8 cellular contexts compared by ENCODE assay signal in genomic region chr16:85010931-85011845, GRCh38. TPM values are rescaled to one million over a fixed set of nuclear protein-coding genes. Genes with fewer than 3 reads are reported as not detected.
A peak's percentile ranks its signal among the peaks of the same experiment; 100 is the strongest.
DNase-seq lines count a peak whose midpoint lies in the region; ATAC-seq and TF ChIP-seq lines count a peak whose summit lies in the region.

Gene ZDHHC7, minus strand, starts transcription at chr16:85011535. Its CDS starts 20,917 bp downstream, at chr16:84990618.

- peak within 1 kb of the TSS; percentile 97 for H3K4me3 Mint-ChIP-seq in neural progenitor cell

- no peaks in the 10 kb centered on the region for H3F3A ChIP-seq in DOHH2 (ENCODE audit: control insufficient read depth, insufficient read depth)
- H3F3A ChIP-seq in neural progenitor cell (ENCODE audit: low read depth), result peaks cover 9% of the 10 kb centered on the region

- H3K4me1 ChIP-seq in DOHH2 (ENCODE audit: control insufficient read depth, low read length) (peaks cover 12% of the 10 kb centered on the region), KMS-11 (ENCODE audit: low read depth, poor library complexity, severe bottlenecking) (peaks cover 13% of the 10 kb centered on the region), neural progenitor cell (peaks cover 6% of the 10 kb centered on the region)

- DNase-seq in SIG-M5 (lab: John Stamatoyannopoulos, UW) (peak; percentile 17), activated gamma-delta T cell (lab: John Stamatoyannopoulos, UW) (peak; percentile 77), fibroblast of villous mesenchyme (ENCODE audit: low read depth) (peak; percentile 87), neural progenitor cell (ENCODE audit: low spot score) (peak; percentile 94), stromal cell of bone marrow (ENCODE audit: low read depth) (peak; percentile 72)

- peaks cover 5% of the 10 kb centered on the region; the same call in 1 of the 2 replicates for H3K27me3 ChIP-seq in DOHH2 (ENCODE audit: control insufficient read depth, low read length)
- no peaks in the 10 kb centered on the region for H3K27me3 ChIP-seq in KMS-11 (ENCODE audit: insufficient read depth, low read depth)
- no peaks in the 10 kb centered on the region for H3K27me3 ChIP-seq in neural progenitor cell

- H3K9ac ChIP-seq in KMS-11 (peak within 1 kb of the TSS; percentile 79), neural progenitor cell (peak within 1 kb of the TSS; percentile 81)

- peaks cover 20% of the 10 kb centered on the region for H3K4me1 Mint-ChIP-seq in neural progenitor cell

- H4K20me1 ChIP-seq in DOHH2 (ENCODE audit: control insufficient read depth, insufficient read depth, low read depth, low read length) (no peaks in the 10 kb centered on the region), KMS-11 (ENCODE audit: insufficient read depth) (no peaks in the 10 kb centered on the region), neural progenitor cell (ENCODE audit: low read depth) (peaks cover 37% of the 10 kb centered on the region)

- TF ChIP-seq CTCF in DOHH2 (IDR thresholded peaks at IDR 0.05; ENCODE audit: low read depth, low read length, poor library complexity, severe bottlenecking) (no peak), KMS-11 (conservative IDR thresholded peaks at IDR 0.05; ENCODE audit: low read depth, low read length) (no peak), fibroblast of villous mesenchyme (IDR thresholded peaks at IDR 0.05; ENCODE audit: insufficient read depth, low read depth, low read length) (no peak), neural progenitor cell (IDR thresholded peaks at IDR 0.05) (peak; percentile 20)

- H3K36me3 ChIP-seq in DOHH2 (ENCODE audit: control insufficient read depth, low read length) (peaks cover 4% of the 10 kb centered on the region; the same call in 1 of the 2 replicates), KMS-11 (ENCODE audit: insufficient read depth) (no peaks in the 10 kb centered on the region), neural progenitor cell (no peaks in the 10 kb centered on the region)

- H3K9me3 ChIP-seq in DOHH2 (ENCODE audit: control insufficient read depth, insufficient read depth, low read length), result no peaks in the 10 kb centered on the region
- no peaks in the 10 kb centered on the region for H3K9me3 ChIP-seq in neural progenitor cell (ENCODE audit: low read depth)

- no peaks in the 10 kb centered on the region for H3K9me3 Mint-ChIP-seq in neural progenitor cell

- peaks cover 47% of the 10 kb centered on the region for H3K79me2 ChIP-seq in DOHH2 (ENCODE audit: control insufficient read depth, low read length)
- H3K79me2 ChIP-seq in KMS-11 (ENCODE audit: insufficient read depth, low read depth), result peaks cover 39% of the 10 kb centered on the region; the same call in 1 of the 2 replicates
- H3K79me2 ChIP-seq in neural progenitor cell (ENCODE audit: low read depth), result peaks cover 49% of the 10 kb centered on the region

- H3K27ac Mint-ChIP-seq in neural progenitor cell, result peak within 1 kb of the TSS; percentile 96

- H3K27me3 Mint-ChIP-seq in neural progenitor cell (ENCODE audit: insufficient read depth, low read depth), result peaks cover 3% of the 10 kb centered on the region

- H3K36me3 Mint-ChIP-seq in neural progenitor cell, result no peaks in the 10 kb centered on the region

- H3K4me3 ChIP-seq in DOHH2 (ENCODE audit: low read length), result peak within 1 kb of the TSS; percentile 91
- H3K4me3 ChIP-seq in KMS-11 (IDR thresholded peaks at IDR 0.05; ENCODE audit: insufficient read depth, low read depth, low read length), result no peak within 1 kb of the TSS
- peak within 1 kb of the TSS; percentile 96 for H3K4me3 ChIP-seq in fibroblast of villous mesenchyme (ENCODE audit: low read depth, low read length)
- H3K4me3 ChIP-seq in neural progenitor cell, result peak within 1 kb of the TSS; percentile 77

- H3K4me2 ChIP-seq in DOHH2 (ENCODE audit: low read length) (peak within 1 kb of the TSS; percentile 86), KMS-11 (peak within 1 kb of the TSS; percentile 95), neural progenitor cell (peak within 1 kb of the TSS; percentile 92)

- H3K27ac ChIP-seq in DOHH2 (ENCODE audit: low read depth, low read length) (peak within 1 kb of the TSS; percentile 83), KMS-11 (peak within 1 kb of the TSS; percentile 81), neural progenitor cell (peak within 1 kb of the TSS; percentile 79)

- no peaks in the 10 kb centered on the region for H3K9me2 ChIP-seq in DOHH2 (replicated peaks; ENCODE audit: control insufficient read depth, low read length)

- H2AFZ ChIP-seq in KMS-11 (ENCODE audit: low read depth) (peak within 1 kb of the TSS; percentile 94), neural progenitor cell (replicated peaks) (peak within 1 kb of the TSS; percentile 79)

- ATAC-seq in GM21723 (IDR thresholded peaks at IDR 0.05; ENCODE audit: unreplicated experiment), result peak; percentile 93

RNA-seq across cellular contexts. Expression of gene ZDHHC7, which starts in this region (rescaled TPM):
- total RNA-seq in fibroblast of villous mesenchyme (109 and 164 TPM in 2 replicates), neural progenitor cell (ENCODE audit: low replicate concordance) (53.3 and 57.0 TPM in 2 replicates)

Comparison
In these comparisons a context has a peak if more than half of its experiments do, and no peak if none do; other contexts are left out.
1. DNase-seq: peak in every context shown above with its lines; median percentile 94 in neural progenitor cell; 87 in fibroblast of villous mesenchyme; 77 in activated gamma-delta T cell; 72 in stromal cell of bone marrow; 17 in SIG-M5.